In genomic region chr5:134524826-134525686, GRCh38 we compare ENCODE assay signal across 1 cellular context.
A peak's percentile ranks its signal among the peaks of the same experiment; 100 is the strongest.
TF ChIP-seq lines count a peak whose summit lies in the region.

Gene JADE2 (plus strand): TSS chr5:134525670. CDS start chr5:134535858, 10,188 bp downstream.

TF ChIP-seq in K562, 482 proteins besides CTCF, POLR2A, EP300 and RAD21 (continued from another document and continues in another):
- no peak for TF ChIP-seq ZMIZ1 (IDR thresholded peaks at IDR 0.05; ENCODE audit: low read depth in 2 of 2, low read length in 2 of 2)
- no peak for TF ChIP-seq GTF3C2 (IDR thresholded peaks at IDR 0.05; ENCODE audit: borderline replicate concordance, extremely low read depth, insufficient read length)
- TF ChIP-seq KAT8 (IDR thresholded peaks at IDR 0.05; ENCODE audit: low read depth) = no peak
- TF ChIP-seq AFF1 (IDR thresholded peaks at IDR 0.05; ENCODE audit: low read depth in 1 of 2, partially characterized antibody in 2 of 2) = no peak
- TF ChIP-seq MLLT1 (IDR thresholded peaks at IDR 0.05) = 0 out of 4 replicates have a peak, but pooled peaks of 1 of the 2 experiments have one; percentile 18
- TF ChIP-seq ZSCAN32 (CRISPR knock-in tag; IDR thresholded peaks at IDR 0.05) = no peak
- no peak for TF ChIP-seq NCOA6 (IDR thresholded peaks at IDR 0.05)
- TF ChIP-seq ZNF583 (CRISPR knock-in tag; IDR thresholded peaks at IDR 0.05) = no peak
- TF ChIP-seq ETS1 (conservative IDR thresholded peaks at IDR 0.05; ENCODE audit: control insufficient read depth, low read depth, low read length) = no peak
- no peak for TF ChIP-seq PKNOX1 (IDR thresholded peaks at IDR 0.05)
- no peak for TF ChIP-seq ZNF23 (CRISPR knock-in tag; IDR thresholded peaks at IDR 0.05)
- no peak for TF ChIP-seq ARNT (IDR thresholded peaks at IDR 0.05)
- no peak for TF ChIP-seq NR2C2 (CRISPR knock-in tag; IDR thresholded peaks at IDR 0.05)
- TF ChIP-seq NR2C2 (tag; IDR thresholded peaks at IDR 0.05) = no peak
- no peak for TF ChIP-seq RNF2 (IDR thresholded peaks at IDR 0.05)
- TF ChIP-seq TCF15 (CRISPR knock-in tag; IDR thresholded peaks at IDR 0.05) = no peak
- TF ChIP-seq ZNF280A (IDR thresholded peaks at IDR 0.05; ENCODE audit: low read depth, partially characterized antibody) = no peak
- TF ChIP-seq HMG20B (CRISPR knock-in tag; IDR thresholded peaks at IDR 0.05) = no peak
- TF ChIP-seq KLF1 (tag; IDR thresholded peaks at IDR 0.05) = no peak
- TF ChIP-seq STAT5B (CRISPR knock-in tag; IDR thresholded peaks at IDR 0.05) = no peak
- no peak for TF ChIP-seq ZNF561 (CRISPR knock-in tag; conservative IDR thresholded peaks at IDR 0.05)
- no peak for TF ChIP-seq KLF13 (tag; IDR thresholded peaks at IDR 0.05; ENCODE audit: borderline replicate concordance, low read depth)
- no peak for TF ChIP-seq SMARCA5 (IDR thresholded peaks at IDR 0.05)
- peak; percentile 51 for TF ChIP-seq SUPT5H (IDR thresholded peaks at IDR 0.05)
- TF ChIP-seq KDM5B (IDR thresholded peaks at IDR 0.05; ENCODE audit: insufficient replicate concordance, low read depth, low read length) = no peak
- no peak for TF ChIP-seq E2F5 (CRISPR knock-in tag; IDR thresholded peaks at IDR 0.05)
- TF ChIP-seq HOXB6 (CRISPR knock-in tag; IDR thresholded peaks at IDR 0.05; ENCODE audit: borderline replicate concordance) = no peak
- no peak for TF ChIP-seq SMARCC2 (IDR thresholded peaks at IDR 0.05; ENCODE audit: low read depth)
- no peak for TF ChIP-seq ZNF140 (CRISPR knock-in tag; IDR thresholded peaks at IDR 0.05)
- no peak for TF ChIP-seq MCM7 (IDR thresholded peaks at IDR 0.05)
- TF ChIP-seq MCM2 (IDR thresholded peaks at IDR 0.05; ENCODE audit: low read depth) = no peak
- TF ChIP-seq IRF1 (CRISPR knock-in tag; IDR thresholded peaks at IDR 0.05; ENCODE audit: borderline replicate concordance) = no peak
- TF ChIP-seq ZNF586 (CRISPR knock-in tag; conservative IDR thresholded peaks at IDR 0.05) = no peak
- TF ChIP-seq NR3C1 (CRISPR knock-in tag; IDR thresholded peaks at IDR 0.05) = no peak
- no peak for TF ChIP-seq SMAD2 (IDR thresholded peaks at IDR 0.05; ENCODE audit: low read depth, low read length)
- TF ChIP-seq ARID4B (CRISPR knock-in tag; IDR thresholded peaks at IDR 0.05) = no peak
